ENCODE assay signal across 10 cellular contexts in the genomic region with DNA sequence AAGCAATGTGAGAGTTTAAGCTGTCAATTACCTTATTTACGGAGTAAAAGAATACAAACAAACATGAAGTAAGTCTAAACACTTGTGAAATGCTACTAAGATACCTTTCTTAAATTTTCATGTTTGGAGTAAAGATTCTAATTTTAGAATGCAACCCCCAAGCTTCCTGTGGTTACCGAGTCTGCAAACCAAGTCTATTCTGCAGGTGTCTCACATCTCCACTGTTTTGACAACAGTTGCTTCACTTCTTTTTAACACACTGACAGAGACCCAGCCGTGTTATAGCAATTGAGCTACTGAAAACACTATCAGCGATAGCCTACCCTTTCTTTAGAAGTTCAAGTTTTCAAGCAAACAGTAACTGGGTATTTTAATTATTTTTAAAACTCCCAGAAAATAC.
DNase-seq lines count a peak whose midpoint lies in the region; ATAC-seq and TF ChIP-seq lines count a peak whose summit lies in the region.
"Had no signal": no experiment of that assay in that cellular context is flagged by ENCODE, and none has a peak within 500 bp of the region (broad histone marks: within the 10 kb centered on the region; RNA-seq: fewer than 3 reads in every experiment).

No MANE protein-coding gene starts in this region.

- ATAC-seq in GM19397 (IDR thresholded peaks at IDR 0.05; ENCODE audit: unreplicated experiment), result peak; percentile 89
- ATAC-seq in HG02970 (IDR thresholded peaks at IDR 0.05; ENCODE audit: low FRiP score, unreplicated experiment), result peak; percentile 87
- no peak for ATAC-seq in activated naive CD8-positive, alpha-beta T cell treated with anti-CD3 and anti-CD28 coated beads, Interleukin-2, amount 50 U/mL, for 24 hours

- TF ChIP-seq CTCF in GM13977 (IDR thresholded peaks at IDR 0.05; ENCODE audit: extremely low read depth, insufficient read depth, missing control alignments), result no peak

- no peaks in the 10 kb centered on the region for H3K4me1 Mint-ChIP-seq in activated naive CD8-positive, alpha-beta T cell treated with anti-CD3 and anti-CD28 coated beads, Interleukin-2, amount 50 U/mL, for 24 hours

- DNase-seq in GM13977 (ENCODE audit: low spot score), result peak; percentile 9
- peak; percentile 72 for DNase-seq in NCI-H146 (lab: John Stamatoyannopoulos, UW)
- no peak for DNase-seq in effector CD8-positive, alpha-beta T cell (lab: John Stamatoyannopoulos, UW)
- DNase-seq in EL, result no peak
- no peak for DNase-seq in activated naive CD8-positive, alpha-beta T cell treated with anti-CD3 and anti-CD28 coated beads, Interleukin-2, amount 50 U/mL, for 24 hours
- no peak for DNase-seq in AG08395 (ENCODE audit: low spot score)
- DNase-seq: effector CD4-positive, alpha-beta T cell; NCI-H2171 treated with DMSO at 0.1 percent for 48 hours had no signal

- H3K27me3 Mint-ChIP-seq in activated naive CD8-positive, alpha-beta T cell treated with anti-CD3 and anti-CD28 coated beads, Interleukin-2, amount 50 U/mL, for 24 hours, result no peaks in the 10 kb centered on the region

- H3K4me3 Mint-ChIP-seq in activated naive CD8-positive, alpha-beta T cell treated with anti-CD3 and anti-CD28 coated beads, Interleukin-2, amount 50 U/mL, for 24 hours, result no peak overlapping the region

- H3K36me3 Mint-ChIP-seq in activated naive CD8-positive, alpha-beta T cell treated with anti-CD3 and anti-CD28 coated beads, Interleukin-2, amount 50 U/mL, for 24 hours (ENCODE audit: low read depth), result no peaks in the 10 kb centered on the region

- H3K9me3 Mint-ChIP-seq in activated naive CD8-positive, alpha-beta T cell treated with anti-CD3 and anti-CD28 coated beads, Interleukin-2, amount 50 U/mL, for 24 hours, result no peaks in the 10 kb centered on the region

- no peak overlapping the region for H3K27ac Mint-ChIP-seq in activated naive CD8-positive, alpha-beta T cell treated with anti-CD3 and anti-CD28 coated beads, Interleukin-2, amount 50 U/mL, for 24 hours

- in situ Hi-C loops in GM13977 (cut with MboI; ENCODE audit: low pct_unique_long_range_greater_than_20kb, low sequenced_read_pairs, unreplicated experiment), result no loop called here

Comparison
In these comparisons a context has a peak if more than half of its experiments do, and no peak if none do; other contexts are left out.
1. DNase-seq: peak in GM13977 (single experiment) and NCI-H146 (single experiment); none in effector CD8-positive, alpha-beta T cell (single experiment), EL (single experiment), activated naive CD8-positive, alpha-beta T cell treated with anti-CD3 and anti-CD28 coated beads, Interleukin-2, amount 50 U/mL, for 24 hours (single experiment) and AG08395 (single experiment).